ENCODE assay signal across 9 cellular contexts in the genomic region with DNA sequence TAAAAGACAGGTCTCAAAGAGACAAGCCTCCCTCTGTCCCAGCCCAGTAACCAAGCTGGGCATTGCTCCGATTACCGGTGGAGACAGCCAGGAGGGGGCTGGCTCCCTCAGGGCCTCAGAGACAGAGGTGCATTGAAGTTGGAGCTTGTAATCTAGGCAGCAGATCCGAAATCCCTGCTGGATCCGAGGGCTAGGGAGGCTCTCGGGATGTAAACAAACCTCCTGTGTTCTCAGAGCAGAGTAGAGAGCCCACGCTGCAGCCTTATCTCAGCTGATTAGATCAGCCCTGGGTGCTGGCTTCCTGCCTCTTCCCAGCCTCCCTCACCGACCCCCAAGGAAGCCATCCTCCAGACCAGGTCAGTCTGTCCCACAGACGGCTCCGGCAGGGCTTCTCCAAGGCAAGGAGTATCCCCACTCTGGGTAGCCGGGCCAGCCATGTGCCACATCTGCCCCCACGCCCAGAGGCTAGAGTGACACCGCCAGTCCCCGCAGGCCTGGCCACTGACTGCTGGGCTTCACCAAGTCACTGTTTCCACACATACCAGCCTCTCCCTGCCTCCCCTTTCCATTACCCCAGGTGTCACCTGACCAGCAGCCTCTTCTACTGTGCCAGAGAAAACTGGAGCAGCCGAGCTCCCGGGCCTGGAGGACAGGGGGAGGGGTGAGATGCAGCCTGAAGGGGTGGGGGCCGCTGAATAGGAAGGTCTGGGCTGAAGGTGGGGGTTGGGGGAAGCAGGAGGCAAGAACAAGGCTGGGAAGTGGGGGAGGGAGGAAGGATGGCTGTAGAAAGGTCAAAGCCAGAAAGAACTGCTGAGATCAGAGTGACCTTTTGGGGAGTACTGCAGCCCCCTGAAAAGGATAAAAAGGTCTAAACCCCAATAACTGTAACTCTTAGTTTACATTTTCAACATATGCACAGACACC. TPM values are rescaled to one million over a fixed set of nuclear protein-coding genes. Genes with fewer than 3 reads are reported as not detected.
DNase-seq lines count a peak whose midpoint lies in the region; ATAC-seq and TF ChIP-seq lines count a peak whose summit lies in the region.
"Had no signal": no experiment of that assay in that cellular context is flagged by ENCODE, and none has a peak within 500 bp of the region (broad histone marks: within the 10 kb centered on the region; RNA-seq: fewer than 3 reads in every experiment).

No MANE protein-coding gene starts in this region.

- no peaks in the 10 kb centered on the region for H3K36me3 Mint-ChIP-seq in neural crest cell (ENCODE audit: low read depth)

- H3K4me3 ChIP-seq in SJCRH30: 0 out of 2 replicates have a peak overlapping the region, but pooled peaks have one; percentile 6
- H3K4me3 ChIP-seq in fibroblast of mammary gland (ENCODE audit: control insufficient read depth, low read depth, low read length): peak overlapping the region; percentile 7

- TF ChIP-seq CTCF in fibroblast of mammary gland (conservative IDR thresholded peaks at IDR 0.05; ENCODE audit: control insufficient read depth, insufficient read depth, low read depth, low read length): no peak
- no peak for TF ChIP-seq CTCF in neural crest cell (conservative IDR thresholded peaks at IDR 0.05)

- H3K4me1 ChIP-seq in SJCRH30: peaks cover 73% of the 10 kb centered on the region

- H3K9me3 Mint-ChIP-seq in neural crest cell: no peaks in the 10 kb centered on the region

- H3K27me3 ChIP-seq in SJCRH30: no peaks in the 10 kb centered on the region

- no peak overlapping the region for H3K4me3 Mint-ChIP-seq in neural crest cell

- H3K27ac ChIP-seq in SJCRH30: peak overlapping the region; percentile 13; the same call in 1 of the 2 replicates

- no peaks in the 10 kb centered on the region for H3K9me3 ChIP-seq in SJCRH30 (replicated peaks)

- H3K4me1 Mint-ChIP-seq in neural crest cell: peaks cover 39% of the 10 kb centered on the region

- peaks cover 3% of the 10 kb centered on the region for H3K27me3 Mint-ChIP-seq in neural crest cell (ENCODE audit: low read depth)

- DNase-seq in G401 (ENCODE audit: low spot score) (peak; percentile 70), SJCRH30 (peak; percentile 55 to 75), fibroblast of mammary gland (ENCODE audit: low read depth) (no peak), neural crest cell (ENCODE audit: low read depth, low spot score) (no peak)
- DNase-seq in activated effector memory CD4-positive, alpha-beta T cell treated with Interleukin-2 at 50 U/mL for 16 hours: no peak

- ATAC-seq in HG02798 (IDR thresholded peaks at IDR 0.05; ENCODE audit: poor library complexity, unreplicated experiment): no peak
- ATAC-seq in activated CD4-positive, CD25-positive, alpha-beta regulatory T cell treated with anti-CD3 and anti-CD28 coated beads, Interleukin-2, amount 50 U/mL, for 24 hours: no peak
- no peak for ATAC-seq in HG02981 (IDR thresholded peaks at IDR 0.05; ENCODE audit: unreplicated experiment)

- H3K27ac Mint-ChIP-seq in neural crest cell (ENCODE audit: unreplicated experiment): peak overlapping the region; percentile 27

- in situ Hi-C loops in G401 (cut with HindIII; ENCODE audit: low sequenced_read_pairs): no loop called here

- 0 out of 2 replicates have a peak, but pooled peaks cover 2% of the 10 kb centered on the region for H3K36me3 ChIP-seq in SJCRH30

RNA-seq across cellular contexts. Expression of a gene that starts 6.0 kb away (rescaled TPM):
- 16.4 and 24.7 TPM in 2 replicates for total RNA-seq in G401 (2014; rRNA removed; shearing (Covaris generic))
- 47.4 and 48.7 TPM in 2 replicates for total RNA-seq in SJCRH30 (2014; rRNA removed; shearing (Covaris generic))
- 11.4 and 11.5 TPM in 2 replicates for total RNA-seq in neural crest cell

RNA-seq across cellular contexts. Expression of a gene that starts 20.8 kb away (rescaled TPM):
- 13.0 and 21.9 TPM in 2 replicates for total RNA-seq in G401 (2014; rRNA removed; shearing (Covaris generic))
- total RNA-seq in SJCRH30 (2014; rRNA removed; shearing (Covaris generic)): 24.2 and 27.8 TPM in 2 replicates
- 24.6 and 25.7 TPM in 2 replicates for total RNA-seq in neural crest cell

RNA-seq across cellular contexts. Expression of a gene that starts 34.1 kb away (rescaled TPM):
- total RNA-seq in G401 (2014; rRNA removed; shearing (Covaris generic)): not detected in 2 replicates
- 0.18 TPM in 1 of 2 replicates, not detected in the other for total RNA-seq in SJCRH30 (2014; rRNA removed; shearing (Covaris generic))
- total RNA-seq in neural crest cell: 0.18 TPM in 1 of 2 replicates, not detected in the other
- total RNA-seq: lung microvascular endothelial cell had no signal

RNA-seq across cellular contexts. Expression of a gene that starts 35.6 kb away (rescaled TPM):
- not detected in 2 replicates for total RNA-seq in G401 (2014; rRNA removed; shearing (Covaris generic))
- not detected in 2 replicates for total RNA-seq in SJCRH30 (2014; rRNA removed; shearing (Covaris generic))
- not detected in 2 replicates for total RNA-seq in neural crest cell
- total RNA-seq: lung microvascular endothelial cell had no signal

RNA-seq across cellular contexts. Expression of a gene that starts 35.9 kb away (rescaled TPM):
- not detected in 2 replicates for total RNA-seq in G401 (2014; rRNA removed; shearing (Covaris generic))
- total RNA-seq in SJCRH30 (2014; rRNA removed; shearing (Covaris generic)): not detected in 2 replicates
- not detected in 2 replicates for total RNA-seq in neural crest cell
- total RNA-seq: lung microvascular endothelial cell had no signal

Comparison
In these comparisons a context has a peak if more than half of its experiments do, and no peak if none do; other contexts are left out.
1. DNase-seq: peak in G401 (single experiment) and SJCRH30 (2 of 2); none in fibroblast of mammary gland (single experiment), neural crest cell (single experiment) and activated effector memory CD4-positive, alpha-beta T cell treated with Interleukin-2 at 50 U/mL for 16 hours (single experiment).